Comparison of ENCODE assay signal across 14 cellular contexts in genomic region chr10:80581469-80581835, GRCh38. TPM values are rescaled to one million over a fixed set of nuclear protein-coding genes. Genes with fewer than 3 reads are reported as not detected.
"Had no signal": no experiment of that assay in that cellular context is flagged by ENCODE, and none has a peak within 500 bp of the region (broad histone marks: within the 10 kb centered on the region; RNA-seq: fewer than 3 reads in every experiment).

No MANE protein-coding gene starts in this region.

- H3K79me2 ChIP-seq: hepatocyte had no signal

- H3K4me1 ChIP-seq: gastroesophageal sphincter, tibial artery had no signal

- H3K27ac ChIP-seq: gastroesophageal sphincter, hepatocyte, tibial artery had no signal

- H3K27ac Mint-ChIP-seq: activated naive CD8-positive, alpha-beta T cell treated with anti-CD3 and anti-CD28 coated beads, Interleukin-2, amount 10 ng/mL, durations not matched to agents 7 days and 5 days; naive B cell had no signal

- ATAC-seq: gastroesophageal sphincter had no signal

- H3K27me3 Mint-ChIP-seq: activated naive CD8-positive, alpha-beta T cell treated with anti-CD3 and anti-CD28 coated beads, Interleukin-2, amount 10 ng/mL, durations not matched to agents 7 days and 5 days; naive B cell had no signal

- H2AFZ ChIP-seq: hepatocyte had no signal

- H3K4me3 Mint-ChIP-seq: activated naive CD8-positive, alpha-beta T cell treated with anti-CD3 and anti-CD28 coated beads, Interleukin-2, amount 10 ng/mL, durations not matched to agents 7 days and 5 days had no signal

- H3K36me3 ChIP-seq: gastroesophageal sphincter, tibial artery had no signal

- H3K9me3 ChIP-seq: tibial artery had no signal

- H3K4me3 ChIP-seq: gastroesophageal sphincter, hepatocyte, tibial artery had no signal

- H3K27me3 ChIP-seq: hepatocyte, tibial artery had no signal

- H3K36me3 Mint-ChIP-seq: activated naive CD8-positive, alpha-beta T cell treated with anti-CD3 and anti-CD28 coated beads, Interleukin-2, amount 10 ng/mL, durations not matched to agents 7 days and 5 days; naive B cell had no signal

- DNase-seq: activated CD4-positive, alpha-beta T cell treated with anti-CD3 and anti-CD28 coated beads, Interleukin-2, amount 50 U/mL, for 1 hour; activated gamma-delta T cell treated with Interleukin-2 at 50 U/mL for 16 hours; activated naive CD8-positive, alpha-beta T cell treated with anti-CD3 and anti-CD28 coated beads, Interleukin-2, amount 10 ng/mL, durations not matched to agents 7 days and 5 days; activated T-cell treated with anti-CD3 and anti-CD28 coated beads, Interleukin-2, amount 50 U/mL, for 48 hours; aorta; kidney; naive B cell; retina; T-helper 9 cell; tibial artery had no signal

RNA-seq across cellular contexts. Expression of gene SH2D4B, which starts 43.8 kb away (rescaled TPM):
- total RNA-seq: fibroblast of lung, gastroesophageal sphincter, hepatocyte had no signal
- polyA plus RNA-seq: aorta, fibroblast of lung, hepatocyte, liver had no signal
